ENCODE assay signal across 1 cellular context in the genomic region with DNA sequence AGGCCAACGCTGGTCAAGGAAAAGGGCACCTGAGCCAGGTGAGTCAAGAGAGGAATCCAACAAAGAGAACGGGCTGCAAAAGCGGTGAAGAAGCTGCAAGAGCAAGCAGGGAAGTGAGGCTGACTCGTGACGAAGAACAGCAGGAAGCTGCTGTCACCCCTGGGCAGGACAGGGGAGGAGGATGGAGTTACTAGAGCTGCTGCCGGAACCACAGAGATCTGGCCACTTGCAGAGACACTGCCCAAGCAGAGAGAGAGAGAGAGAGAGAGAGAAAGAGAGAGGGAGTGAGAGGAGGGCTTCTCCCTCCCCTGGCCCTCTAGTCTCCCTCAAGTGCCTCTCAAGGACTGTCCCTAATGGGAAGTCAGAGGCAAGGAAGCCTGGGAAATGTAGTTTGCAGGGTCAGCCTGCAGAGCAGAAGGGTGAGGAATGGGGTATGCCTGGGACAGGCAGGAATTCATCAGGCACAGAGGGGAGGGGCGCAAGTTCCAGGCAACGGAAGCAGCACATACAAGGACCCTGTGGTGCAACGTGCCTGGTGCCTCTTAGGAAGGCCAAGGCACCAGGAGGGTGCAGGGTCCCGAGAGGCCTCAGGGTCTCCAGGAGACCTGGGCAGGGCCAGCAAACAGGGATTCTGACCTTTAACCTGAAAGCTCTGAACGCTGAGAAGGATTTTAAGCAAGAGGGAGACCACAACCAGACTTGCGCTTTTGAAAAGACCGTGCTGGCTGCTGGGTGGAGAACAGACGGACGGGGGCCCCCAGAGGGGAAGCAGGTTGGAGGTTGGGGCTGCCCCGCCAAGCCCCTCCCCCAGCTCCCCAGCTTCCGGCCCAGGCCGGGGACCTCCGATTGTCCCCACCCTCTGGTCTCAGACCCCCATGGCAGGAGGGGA.
TF ChIP-seq lines count a peak whose summit lies in the region.

No MANE protein-coding gene starts in this region.

TF ChIP-seq in K562, 482 proteins besides CTCF, POLR2A, EP300 and RAD21 (continued from another document):
- TF ChIP-seq CBX8 (IDR thresholded peaks at IDR 0.05; ENCODE audit: borderline replicate concordance, extremely low read depth, low read depth, low read length, poor library complexity, severe bottlenecking): no peak
- no peak for TF ChIP-seq CBX5 (IDR thresholded peaks at IDR 0.05; ENCODE audit: borderline replicate concordance, low read depth)
- TF ChIP-seq SETDB1 (IDR thresholded peaks at IDR 0.05; ENCODE audit: low read length): no peak
- no peak for TF ChIP-seq ZKSCAN3 (CRISPR knock-in tag; IDR thresholded peaks at IDR 0.05)
- peak; percentile 28; the same call in 1 of the 2 replicates for TF ChIP-seq GABPB1 (CRISPR knock-in tag; IDR thresholded peaks at IDR 0.05)
- no peak for TF ChIP-seq XRCC3 (IDR thresholded peaks at IDR 0.05)
- no peak for TF ChIP-seq BRF1 (IDR thresholded peaks at IDR 0.05; ENCODE audit: borderline replicate concordance, extremely low read depth, insufficient read length)
- TF ChIP-seq ZBTB40 (IDR thresholded peaks at IDR 0.05): peak; percentile 79
- no peak for TF ChIP-seq ZBTB40 (CRISPR knock-in tag; IDR thresholded peaks at IDR 0.05)
- no peak for TF ChIP-seq ZC3H8 (IDR thresholded peaks at IDR 0.05)
- TF ChIP-seq CUX1 (CRISPR knock-in tag; IDR thresholded peaks at IDR 0.05): no peak
- TF ChIP-seq, protein P1, sequence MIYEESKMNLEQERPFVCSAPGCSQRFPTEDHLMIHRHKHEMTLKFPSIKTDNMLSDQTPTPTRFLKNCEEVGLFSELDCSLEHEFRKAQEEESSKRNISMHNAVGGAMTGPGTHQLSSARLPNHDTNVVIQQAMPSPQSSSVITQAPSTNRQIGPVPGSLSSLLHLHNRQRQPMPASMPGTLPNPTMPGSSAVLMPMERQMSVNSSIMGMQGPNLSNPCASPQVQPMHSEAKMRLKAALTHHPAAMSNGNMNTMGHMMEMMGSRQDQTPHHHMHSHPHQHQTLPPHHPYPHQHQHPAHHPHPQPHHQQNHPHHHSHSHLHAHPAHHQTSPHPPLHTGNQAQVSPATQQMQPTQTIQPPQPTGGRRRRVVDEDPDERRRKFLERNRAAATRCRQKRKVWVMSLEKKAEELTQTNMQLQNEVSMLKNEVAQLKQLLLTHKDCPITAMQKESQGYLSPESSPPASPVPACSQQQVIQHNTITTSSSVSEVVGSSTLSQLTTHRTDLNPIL (CRISPR knock-in tag; IDR thresholded peaks at IDR 0.05): no peak
- no peak for TF ChIP-seq KLF10 (CRISPR knock-in tag; IDR thresholded peaks at IDR 0.05)
- no peak for TF ChIP-seq STAG1 (CRISPR knock-in tag; IDR thresholded peaks at IDR 0.05; ENCODE audit: borderline replicate concordance)
- no peak for TF ChIP-seq DMBX1 (CRISPR knock-in tag; IDR thresholded peaks at IDR 0.05; ENCODE audit: borderline replicate concordance)
TF ChIP-seq in K562: peak in this region for 15.
